25 cellular contexts compared by ENCODE assay signal in the genomic region with DNA sequence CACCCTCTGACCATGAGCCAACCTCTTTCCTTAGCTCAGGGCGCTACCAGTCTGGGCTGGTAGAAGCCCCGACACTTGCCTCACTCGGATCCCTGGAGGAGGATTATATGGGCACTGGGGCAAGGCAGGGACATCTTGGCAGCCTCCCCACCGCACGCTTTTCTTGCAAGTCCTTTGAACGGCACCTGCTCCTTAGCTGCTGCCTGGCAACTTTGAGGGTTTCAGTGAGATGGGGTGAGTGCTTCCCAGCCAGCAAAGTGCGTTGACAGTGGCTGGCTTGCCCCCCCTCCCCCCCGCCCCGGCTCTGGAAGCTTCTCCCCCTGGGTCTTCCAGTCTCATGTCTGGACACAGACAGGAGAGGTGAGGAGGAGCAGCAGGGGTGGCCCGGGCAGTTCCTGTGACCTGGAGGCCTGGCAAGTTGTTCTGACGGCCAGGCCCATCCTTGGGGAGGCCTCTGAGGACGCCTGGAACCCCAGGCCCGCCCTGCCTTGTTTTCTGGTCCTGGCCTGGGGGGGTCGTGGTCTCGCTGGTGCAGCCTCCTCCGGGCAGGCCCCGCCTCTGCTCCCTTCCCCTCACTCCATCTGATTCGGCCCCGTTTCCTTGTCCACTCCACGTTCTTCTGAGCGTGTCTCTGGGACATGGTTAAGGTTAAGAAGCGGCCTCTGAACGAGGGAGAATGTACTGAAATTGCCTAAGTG.
"Had no signal": no experiment of that assay in that cellular context is flagged by ENCODE, and none has a peak within 500 bp of the region (broad histone marks: within the 10 kb centered on the region; RNA-seq: fewer than 3 reads in every experiment).

No MANE protein-coding gene starts in this region.

- H3K36me3 Mint-ChIP-seq: naive B cell had no signal

- H3K27me3 Mint-ChIP-seq: activated CD4-positive, alpha-beta memory T cell treated with anti-CD3 and anti-CD28 coated beads, Interleukin-2, amount 10 ng/mL, durations not matched to agents 7 days and 5 days; activated CD8-positive, alpha-beta memory T cell treated with anti-CD3 and anti-CD28 coated beads, Interleukin-2, amount 10 ng/mL, durations not matched to agents 7 days and 5 days; activated naive CD8-positive, alpha-beta T cell treated with anti-CD3 and anti-CD28 coated beads, Interleukin-2, amount 50 U/mL, for 24 hours; brain; naive B cell; stimulated activated naive CD8-positive, alpha-beta T cell treated with anti-CD3 and anti-CD28 coated beads, Interleukin-15, amount 100 ng/mL, for 72 hours had no signal

- H3K9me3 Mint-ChIP-seq: activated naive CD4-positive, alpha-beta T cell treated with anti-CD3 and anti-CD28 coated beads for 36 hours; activated naive CD8-positive, alpha-beta T cell treated with anti-CD3 and anti-CD28 coated beads, Interleukin-2, amount 50 U/mL, for 24 hours; brain; naive B cell; neural crest cell; stimulated activated naive CD8-positive, alpha-beta T cell treated with anti-CD3 and anti-CD28 coated beads, Interleukin-15, amount 100 ng/mL, for 72 hours had no signal

- H3K36me3 ChIP-seq: ovary had no signal

- H3K27ac Mint-ChIP-seq: activated CD4-positive, alpha-beta memory T cell treated with anti-CD3 and anti-CD28 coated beads, Interleukin-2, amount 10 ng/mL, durations not matched to agents 7 days and 5 days; activated CD8-positive, alpha-beta memory T cell treated with anti-CD3 and anti-CD28 coated beads, Interleukin-2, amount 10 ng/mL, durations not matched to agents 7 days and 5 days; activated naive CD4-positive, alpha-beta T cell treated with anti-CD3 and anti-CD28 coated beads for 36 hours; activated naive CD8-positive, alpha-beta T cell treated with anti-CD3 and anti-CD28 coated beads, Interleukin-2, amount 50 U/mL, for 24 hours had no signal

- H3K4me2 ChIP-seq: smooth muscle cell had no signal

- H3K9me3 ChIP-seq: ovary, testis had no signal

- H3K27ac ChIP-seq: epithelial cell of prostate, ovary, testis had no signal

- H3K4me3 ChIP-seq: dorsolateral prefrontal cortex, ovary, smooth muscle cell, testis had no signal

- DNase-seq: activated CD4-positive, alpha-beta memory T cell treated with anti-CD3 and anti-CD28 coated beads, Interleukin-2, amount 10 ng/mL, durations not matched to agents 7 days and 5 days; activated CD4-positive, alpha-beta T cell treated with anti-CD3 and anti-CD28 coated beads for 48 hours; activated CD4-positive, CD25-positive, alpha-beta regulatory T cell; activated CD8-positive, alpha-beta memory T cell treated with anti-CD3 and anti-CD28 coated beads, Interleukin-2, amount 10 ng/mL, durations not matched to agents 7 days and 5 days; activated naive CD4-positive, alpha-beta T cell treated with anti-CD3 and anti-CD28 coated beads for 36 hours; activated naive CD8-positive, alpha-beta T cell treated with anti-CD3 and anti-CD28 coated beads, Interleukin-2, amount 50 U/mL, for 24 hours; anterior cingulate cortex; central memory CD4-positive, alpha-beta T cell; dorsolateral prefrontal cortex; foreskin fibroblast; hippocampal formation; left colon; mammary epithelial cell; naive B cell; ovary; stimulated activated CD4-positive, alpha-beta T cell treated with anti-CD3 and anti-CD28 coated beads, Interleukin-4, amount 100 ng/mL, for 1 hour; stimulated activated naive CD8-positive, alpha-beta T cell treated with anti-CD3 and anti-CD28 coated beads, Interleukin-15, amount 100 ng/mL, for 72 hours; T-helper 1 cell; T-helper 9 cell; testis had no signal

- ATAC-seq: activated CD8-positive, alpha-beta memory T cell treated with anti-CD3 and anti-CD28 coated beads, Interleukin-2, amount 10 ng/mL, durations not matched to agents 7 days and 5 days; activated naive CD8-positive, alpha-beta T cell treated with anti-CD3 and anti-CD28 coated beads, Interleukin-2, amount 50 U/mL, for 24 hours; left colon; sciatic nerve; stimulated activated naive CD8-positive, alpha-beta T cell treated with anti-CD3 and anti-CD28 coated beads, Interleukin-15, amount 100 ng/mL, for 72 hours had no signal

- H3K27me3 ChIP-seq: dorsolateral prefrontal cortex, ovary, testis had no signal

- H3K4me3 Mint-ChIP-seq: activated CD4-positive, alpha-beta memory T cell treated with anti-CD3 and anti-CD28 coated beads, Interleukin-2, amount 10 ng/mL, durations not matched to agents 7 days and 5 days; activated CD8-positive, alpha-beta memory T cell treated with anti-CD3 and anti-CD28 coated beads, Interleukin-2, amount 10 ng/mL, durations not matched to agents 7 days and 5 days; activated naive CD4-positive, alpha-beta T cell treated with anti-CD3 and anti-CD28 coated beads for 36 hours; activated naive CD8-positive, alpha-beta T cell treated with anti-CD3 and anti-CD28 coated beads, Interleukin-2, amount 50 U/mL, for 24 hours; brain; neural crest cell; stimulated activated naive CD8-positive, alpha-beta T cell treated with anti-CD3 and anti-CD28 coated beads, Interleukin-15, amount 100 ng/mL, for 72 hours had no signal
